ENCODE assay signal across 7 cellular contexts in the genomic region with DNA sequence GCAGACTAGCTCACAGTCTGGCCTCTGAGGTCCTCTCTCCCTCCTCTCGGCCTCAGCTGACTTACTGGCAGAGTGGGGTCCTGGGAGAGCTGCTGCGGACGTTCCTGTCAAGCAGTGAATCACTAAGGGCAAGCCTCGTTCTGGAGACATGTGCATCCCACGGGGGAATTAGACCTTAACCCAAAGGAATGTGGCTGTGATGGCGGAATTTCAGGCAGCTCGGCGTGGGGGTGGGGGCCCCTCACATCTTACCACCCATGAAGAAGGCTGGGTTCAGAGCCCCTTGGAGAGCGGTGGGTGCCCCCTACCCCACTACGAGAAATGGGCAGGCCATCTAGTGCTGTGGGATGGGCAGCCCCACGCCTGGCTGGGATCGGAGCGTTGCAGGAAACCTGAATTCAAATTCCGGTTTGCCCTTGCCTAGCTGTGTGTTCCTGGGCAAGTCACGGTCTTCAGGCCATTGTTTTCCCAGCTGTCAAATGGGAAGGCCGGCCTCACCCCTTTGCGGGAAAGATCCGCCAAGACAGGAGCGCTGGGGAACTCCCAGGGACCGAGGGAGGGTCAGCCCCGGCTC. TPM values are rescaled to one million over a fixed set of nuclear protein-coding genes. Genes with fewer than 3 reads are reported as not detected.
DNase-seq lines count a peak whose midpoint lies in the region; ATAC-seq and TF ChIP-seq lines count a peak whose summit lies in the region.

No MANE protein-coding gene starts in this region.

- peaks cover 30% of the 10 kb centered on the region for H3K27me3 ChIP-seq in HL-60 (ENCODE audit: insufficient read depth, poor library complexity, severe bottlenecking)

- no peak for TF ChIP-seq CTCF in HL-60 (IDR thresholded peaks at IDR 0.05; ENCODE audit: insufficient read depth, low read length)

- ATAC-seq in stimulated activated memory B cell treated with anti-CD40 and anti-IgM and Interleukin-4, amounts not matched to agents 10 μg/mL and 1 μg/mL and 100 μg/mL, for 72 hours = no peak
- ATAC-seq in GM19324 (IDR thresholded peaks at IDR 0.05; ENCODE audit: low FRiP score, unreplicated experiment) (no peak), GM21528 (IDR thresholded peaks at IDR 0.05; ENCODE audit: low FRiP score, unreplicated experiment) (no peak)

- H3K4me3 ChIP-seq in HL-60 (replicated peaks; ENCODE audit: insufficient read depth, low read length) = peak overlapping the region; percentile 29

- no peaks in the 10 kb centered on the region for H3K9me3 Mint-ChIP-seq in immature natural killer cell
- H3K9me3 Mint-ChIP-seq in stimulated activated memory B cell treated with anti-CD40 and anti-IgM and Interleukin-4, amounts not matched to agents 10 μg/mL and 1 μg/mL and 100 μg/mL, for 72 hours = no peaks in the 10 kb centered on the region

- H3K4me1 Mint-ChIP-seq in immature natural killer cell = peaks cover 40 to 48% of the 10 kb centered on the region in 2 donors
- H3K4me1 Mint-ChIP-seq in stimulated activated memory B cell treated with anti-CD40 and anti-IgM and Interleukin-4, amounts not matched to agents 10 μg/mL and 1 μg/mL and 100 μg/mL, for 72 hours = peaks cover 91% of the 10 kb centered on the region

- peaks cover 2 to 11% (median 3%) of the 10 kb centered on the region in 3 donors for H3K27me3 Mint-ChIP-seq in immature natural killer cell (ENCODE audit: low read depth in 3 of 3)
- H3K27me3 Mint-ChIP-seq in stimulated activated memory B cell treated with anti-CD40 and anti-IgM and Interleukin-4, amounts not matched to agents 10 μg/mL and 1 μg/mL and 100 μg/mL, for 72 hours = peaks cover 42% of the 10 kb centered on the region

- peak overlapping the region; percentile 68 to 82 (median 77) for H3K4me3 Mint-ChIP-seq in immature natural killer cell
- peak overlapping the region; percentile 81 for H3K4me3 Mint-ChIP-seq in stimulated activated memory B cell treated with anti-CD40 and anti-IgM and Interleukin-4, amounts not matched to agents 10 μg/mL and 1 μg/mL and 100 μg/mL, for 72 hours

- no peaks in the 10 kb centered on the region for H3K36me3 Mint-ChIP-seq in immature natural killer cell
- H3K36me3 Mint-ChIP-seq in stimulated activated memory B cell treated with anti-CD40 and anti-IgM and Interleukin-4, amounts not matched to agents 10 μg/mL and 1 μg/mL and 100 μg/mL, for 72 hours = peaks cover 42% of the 10 kb centered on the region

- no peak for DNase-seq in HL-60 (ENCODE audit: low read depth in 1 of 2, low spot score in 1 of 2)
- peak; percentile 92 for DNase-seq in amniotic epithelial cell (ENCODE audit: low read depth)
- no peak for DNase-seq in immature natural killer cell
- no peak for DNase-seq in NCI-H2081 (lab: John Stamatoyannopoulos, UW)

- H3K27ac Mint-ChIP-seq in immature natural killer cell = no peak overlapping the region
- peak overlapping the region; percentile 40 for H3K27ac Mint-ChIP-seq in stimulated activated memory B cell treated with anti-CD40 and anti-IgM and Interleukin-4, amounts not matched to agents 10 μg/mL and 1 μg/mL and 100 μg/mL, for 72 hours

- H3K27ac ChIP-seq in HL-60 (replicated peaks) = no peak overlapping the region

RNA-seq across cellular contexts. Expression of gene LRRC32, which starts 0.6 kb away (rescaled TPM):
- under 1 TPM in 1 of 3 donors, not detected in 2; 0.45 TPM for polyA plus RNA-seq in immature natural killer cell
